In the genomic region with DNA sequence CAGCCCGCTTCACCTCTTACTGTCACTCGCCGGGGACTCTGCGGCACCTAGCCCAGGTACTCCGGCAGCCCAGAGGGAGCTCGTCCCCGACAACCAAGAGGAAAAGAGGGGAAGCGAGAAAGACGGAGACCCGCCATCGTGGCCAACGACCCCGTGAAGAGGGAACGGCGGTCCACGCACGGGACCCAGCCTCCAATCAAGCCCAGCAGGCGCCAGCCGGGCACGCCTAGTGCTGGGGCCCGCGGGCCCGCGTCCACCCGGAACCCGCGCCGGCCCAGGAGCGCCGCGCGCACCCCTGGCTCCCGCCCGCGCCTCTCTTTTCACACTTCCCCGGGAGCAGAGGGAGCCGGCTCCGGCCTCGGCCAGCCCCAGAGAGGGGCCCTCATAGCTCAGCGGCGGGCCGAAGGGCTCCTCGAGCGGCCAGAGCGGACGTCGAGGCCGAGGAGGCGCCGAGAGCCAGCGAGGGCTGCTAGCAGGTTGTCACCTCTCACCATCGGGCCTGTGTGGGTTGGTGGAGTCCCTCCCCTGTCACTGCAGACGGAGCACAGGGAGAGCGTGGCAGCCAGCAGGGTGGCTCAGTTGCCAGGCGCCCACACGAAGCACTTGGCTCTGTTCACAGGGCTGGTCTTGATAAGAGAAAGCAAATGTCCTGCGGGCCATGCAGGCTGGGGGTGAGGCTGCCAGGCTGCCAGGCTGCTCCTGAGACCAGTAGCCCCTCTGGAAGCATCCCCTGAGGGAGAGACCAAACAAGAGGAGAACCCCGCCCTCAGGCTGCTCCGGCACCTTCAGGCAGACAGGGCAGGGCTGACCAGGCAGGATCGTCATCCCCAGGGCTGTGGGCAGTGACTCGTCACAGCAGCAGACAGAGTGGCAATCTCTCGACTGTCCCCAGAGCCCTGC, we compare ENCODE assay signal across 8 cellular contexts. TPM values are rescaled to one million over a fixed set of nuclear protein-coding genes. Genes with fewer than 3 reads are reported as not detected.
DNase-seq lines count a peak whose midpoint lies in the region; ATAC-seq and TF ChIP-seq lines count a peak whose summit lies in the region.

No MANE protein-coding gene starts in this region.

- DNase-seq in AG08396 (ENCODE audit: low spot score) (peak; percentile 62), NCI-H1105 (lab: John Stamatoyannopoulos, UW) (peak; percentile 13), epithelial cell of esophagus (ENCODE audit: low read depth) (peak; percentile 31)
- no peak for DNase-seq in naive thymus-derived CD8-positive, alpha-beta T cell

- H3K36me3 Mint-ChIP-seq in naive thymus-derived CD8-positive, alpha-beta T cell, result no peaks in the 10 kb centered on the region

- POLR2A ChIA-PET in naive thymus-derived CD8-positive, alpha-beta T cell (lab: Charles Lee), result no interaction called here

- no peak overlapping the region for H3K4me3 ChIP-seq in epithelial cell of esophagus (ENCODE audit: low read length)

- peaks cover 0 to 1% (median 0%) of the 10 kb centered on the region in 4 donors for H3K4me1 Mint-ChIP-seq in naive thymus-derived CD8-positive, alpha-beta T cell

- H3K4me3 Mint-ChIP-seq in naive thymus-derived CD8-positive, alpha-beta T cell, result no peak overlapping the region

- ATAC-seq in naive thymus-derived CD8-positive, alpha-beta T cell, result peak; percentile 33 to 43
- no peak for ATAC-seq in HG02678 (IDR thresholded peaks at IDR 0.05; ENCODE audit: unreplicated experiment)
- ATAC-seq in HG02798 (IDR thresholded peaks at IDR 0.05; ENCODE audit: poor library complexity, unreplicated experiment), result no peak
- no peak for ATAC-seq in GM19463 (IDR thresholded peaks at IDR 0.05; ENCODE audit: unreplicated experiment)
- ATAC-seq in GM21367 (IDR thresholded peaks at IDR 0.05; ENCODE audit: unreplicated experiment), result no peak

- TF ChIP-seq CTCF in epithelial cell of esophagus (IDR thresholded peaks at IDR 0.05; ENCODE audit: insufficient read depth, low read depth, low read length, missing control alignments), result no peak

- peaks cover 2 to 47% (median 12%) of the 10 kb centered on the region in 5 donors for H3K27me3 Mint-ChIP-seq in naive thymus-derived CD8-positive, alpha-beta T cell

- H3K9me3 Mint-ChIP-seq in naive thymus-derived CD8-positive, alpha-beta T cell, result no peaks in the 10 kb centered on the region

- H3K27ac Mint-ChIP-seq in naive thymus-derived CD8-positive, alpha-beta T cell, result no peak overlapping the region

RNA-seq across cellular contexts. Expression of gene KLF11, which starts 36.9 kb away (rescaled TPM):
- 10 to 100 TPM in 1 of 2 experiments, 1 to 10 TPM in 1; 6.5 to 10.8 TPM for total RNA-seq in naive thymus-derived CD8-positive, alpha-beta T cell
- 1 to 10 TPM; 1.3 to 4.3 (median 2.1) TPM for polyA plus RNA-seq in naive thymus-derived CD8-positive, alpha-beta T cell

RNA-seq across cellular contexts. Expression of gene GRHL1, which starts 55.0 kb away (rescaled TPM):
- total RNA-seq in naive thymus-derived CD8-positive, alpha-beta T cell, result under 1 TPM in 1 of 2 experiments, not detected in 1; 0.47 TPM
- polyA plus RNA-seq in naive thymus-derived CD8-positive, alpha-beta T cell, result under 1 TPM in 1 of 3 donors, not detected in 2; 0.05 TPM

Comparison
In these comparisons a context has a peak if more than half of its experiments do, and no peak if none do; other contexts are left out.
1. DNase-seq: peak in AG08396 (single experiment), NCI-H1105 (single experiment) and epithelial cell of esophagus (single experiment); none in naive thymus-derived CD8-positive, alpha-beta T cell (0 of 10).
2. ATAC-seq: peak in naive thymus-derived CD8-positive, alpha-beta T cell (2 of 2); none in HG02678 (single experiment), HG02798 (single experiment), GM19463 (single experiment) and GM21367 (single experiment).